Comparison of ENCODE assay signal across 16 cellular contexts in genomic region chr6:138557147-138557546, GRCh38. TPM values are rescaled to one million over a fixed set of nuclear protein-coding genes. Genes with fewer than 3 reads are reported as not detected.
DNase-seq lines count a peak whose midpoint lies in the region; ATAC-seq, FAIRE-seq and TF ChIP-seq lines count a peak whose summit lies in the region.
"Had no signal": no experiment of that assay in that cellular context is flagged by ENCODE, and none has a peak within 500 bp of the region (broad histone marks: within the 10 kb centered on the region; RNA-seq: fewer than 3 reads in every experiment).

No MANE protein-coding gene starts in this region.

- H3K79me1 ChIP-seq in mesendoderm (ENCODE audit: low read length): peaks cover 13% of the 10 kb centered on the region

- in situ Hi-C loops in HepG2 (cut with HindIII; ENCODE audit: extremely low pct_ligation_motif_present, low pct_unique_long_range_greater_than_20kb): no loop called here

- no peak for DNase-seq in HepG2 (ENCODE audit: low spot score)
- DNase-seq in right lobe of liver: no peak
- DNase-seq in WTC11 (ENCODE audit: low spot score): no peak
- no peak for DNase-seq in mesendoderm
- DNase-seq in activated T-cell treated with anti-CD3 and anti-CD28 coated beads, Interleukin-2, amount 50 U/mL, for 1 hour: no peak
- no peak for DNase-seq in NCI-H1417 treated with DMSO at 0.1 percent for 48 hours (lab: John Stamatoyannopoulos, UW)
- DNase-seq: 8988T; Calu3; CD4-positive, CD25-positive, alpha-beta regulatory T cell; DMS 273 treated with DMSO at 0.1 percent for 48 hours; KBM-7 had no signal

- H2AFZ ChIP-seq in HepG2 (ENCODE audit: low read length): no peak overlapping the region

- H3K4me1 Mint-ChIP-seq in WTC11: peaks cover 53% of the 10 kb centered on the region
- H3K4me1 Mint-ChIP-seq: CD4-positive, CD25-positive, alpha-beta regulatory T cell had no signal

- H3K4ac ChIP-seq in mesendoderm (ENCODE audit: low read depth, low read length): no peak overlapping the region

- TF ChIP-seq RAD21 in HepG2 (CRISPR knock-in tag; IDR thresholded peaks at IDR 0.05): no peak

- H3K36me3 Mint-ChIP-seq in WTC11: no peaks in the 10 kb centered on the region
- H3K36me3 Mint-ChIP-seq: CD4-positive, CD25-positive, alpha-beta regulatory T cell had no signal

- H3K4me3 ChIP-seq in HepG2 (replicated peaks in 1 of 3; ENCODE audit: insufficient read depth in 1 of 3, low read depth in 2 of 3, low read length in 3 of 3) (no peak overlapping the region), right lobe of liver (no peak overlapping the region), mesendoderm (ENCODE audit: low read length) (no peak overlapping the region)
- H3K4me3 ChIP-seq: BLaER1 treated with 17β-estradiol and CSF1 and Interleukin-3, amounts not matched to agents 10 nM and 100 nM; GM12878 had no signal

- H3K4me3 Mint-ChIP-seq in WTC11: no peak overlapping the region
- H3K4me3 Mint-ChIP-seq: CD4-positive, CD25-positive, alpha-beta regulatory T cell had no signal

- FAIRE-seq in HepG2 (lab: Jason Lieb, UNC): no peak
- FAIRE-seq: GM12878, H54 had no signal

- no peak overlapping the region for H3K9ac ChIP-seq in HepG2 (ENCODE audit: insufficient read depth, low read depth, low read length)
- no peak overlapping the region for H3K9ac ChIP-seq in mesendoderm (ENCODE audit: low read length)
- H3K9ac ChIP-seq: BLaER1 treated with 17β-estradiol and CSF1 and Interleukin-3, amounts not matched to agents 10 nM and 100 nM had no signal

- H3K27me3 Mint-ChIP-seq in WTC11 (ENCODE audit: low read depth): no peaks in the 10 kb centered on the region

- H2BK15ac ChIP-seq in mesendoderm (replicated peaks; ENCODE audit: low read depth): peak overlapping the region; percentile 98

- TF ChIP-seq CTCF in HepG2 (CRISPR knock-in tag; IDR thresholded peaks at IDR 0.05) (no peak), right lobe of liver (IDR thresholded peaks at IDR 0.05) (no peak), WTC11 (IDR thresholded peaks at IDR 0.05) (no peak)

- H4K20me1 ChIP-seq in HepG2 (ENCODE audit: insufficient read depth, low read length): no peaks in the 10 kb centered on the region
- H4K20me1 ChIP-seq: BLaER1 treated with 17β-estradiol and CSF1 and Interleukin-3, amounts not matched to agents 10 nM and 100 nM had no signal

- H3K27me3 ChIP-seq in HepG2 (ENCODE audit: control insufficient read depth in 1 of 2, insufficient read depth in 2 of 2, low read length in 2 of 2) (no peaks in the 10 kb centered on the region), right lobe of liver (no peaks in the 10 kb centered on the region), mesendoderm (ENCODE audit: insufficient read depth, low read length, poor library complexity) (no peaks in the 10 kb centered on the region)
- H3K27me3 ChIP-seq: BLaER1 treated with 17β-estradiol and CSF1 and Interleukin-3, amounts not matched to agents 10 nM and 100 nM had no signal

- CTCF ChIA-PET in HepG2 (lab: Yijun Ruan, JAX; ENCODE audit: low intra/inter-chr PET ratio, low total read pairs): no interaction called here
- CTCF ChIA-PET in WTC11 (lab: Charles Lee): no interaction called here

- H3K56ac ChIP-seq in mesendoderm (ENCODE audit: low read length): no peak overlapping the region

- H3K23ac ChIP-seq in mesendoderm (ENCODE audit: low read length): no peak overlapping the region

- no peaks in the 10 kb centered on the region for H3K36me3 ChIP-seq in HepG2 (replicated peaks in 1 of 2; ENCODE audit: control insufficient read depth in 1 of 2, insufficient read depth in 2 of 2, low read length in 2 of 2)
- H3K36me3 ChIP-seq in right lobe of liver: no peaks in the 10 kb centered on the region
- H3K36me3 ChIP-seq in mesendoderm (ENCODE audit: control insufficient read depth, insufficient read depth, low read length): no peaks in the 10 kb centered on the region

- no peak overlapping the region for H4K5ac ChIP-seq in mesendoderm (ENCODE audit: low read length)

- TF ChIP-seq POLR2A in HepG2 (IDR thresholded peaks at IDR 0.05; ENCODE audit: insufficient read depth in 1 of 2, low read depth in 2 of 2, low read length in 2 of 2) (no peak), right lobe of liver (IDR thresholded peaks at IDR 0.05) (no peak)

- no peak overlapping the region for H2BK5ac ChIP-seq in mesendoderm (ENCODE audit: low read length)

- H2BK120ac ChIP-seq in mesendoderm (ENCODE audit: low read depth, low read length): peak overlapping the region; percentile 76

- intact Hi-C loops in HepG2 (cut with micrococcal nuclease; ENCODE audit: unreplicated experiment) (no loop called here), right lobe of liver (cut with DNase I) (no loop called here)

- H3K27ac ChIP-seq in HepG2 (ENCODE audit: extremely low read length, insufficient read depth, low read length) (no peak overlapping the region), right lobe of liver (no peak overlapping the region), mesendoderm (ENCODE audit: low read depth, low read length) (peak overlapping the region; percentile 23)
- H3K27ac ChIP-seq: BLaER1 treated with 17β-estradiol and CSF1 and Interleukin-3, amounts not matched to agents 10 nM and 100 nM had no signal

- H3K4me1 ChIP-seq in HepG2 (ENCODE audit: insufficient read depth, low read length) (peaks cover 94% of the 10 kb centered on the region), right lobe of liver (peaks cover 0 to 31% (median 12%) of the 10 kb centered on the region in 4 donors), mesendoderm (ENCODE audit: control insufficient read depth, low read depth, low read length) (peaks cover 16% of the 10 kb centered on the region)

- no peak for ATAC-seq in HepG2
- ATAC-seq in right lobe of liver: no peak
- no peak for ATAC-seq in WTC11
- ATAC-seq in GM19328 (IDR thresholded peaks at IDR 0.05; ENCODE audit: unreplicated experiment): no peak
- ATAC-seq in HG03469 (IDR thresholded peaks at IDR 0.05; ENCODE audit: unreplicated experiment): no peak
- ATAC-seq: GM12878 had no signal

- H2AK5ac ChIP-seq in mesendoderm (ENCODE audit: low read length): no peak overlapping the region

- H4K8ac ChIP-seq in mesendoderm (ENCODE audit: low read depth, low read length): no peak overlapping the region

- H3K9me3 ChIP-seq in HepG2 (ENCODE audit: low read length) (no peaks in the 10 kb centered on the region), right lobe of liver (no peaks in the 10 kb centered on the region)

- BruUV-seq in HepG2 (replicated peaks; lab: Mats Ljungman, UMichigan): no TSS peak

- peak overlapping the region; percentile 76 for H3K18ac ChIP-seq in mesendoderm (ENCODE audit: low read length)

- H3K9me3 Mint-ChIP-seq in WTC11: no peaks in the 10 kb centered on the region
- H3K9me3 Mint-ChIP-seq: CD4-positive, CD25-positive, alpha-beta regulatory T cell had no signal

- H3K79me2 ChIP-seq in HepG2 (ENCODE audit: insufficient read depth, low read length) (peaks cover 96% of the 10 kb centered on the region), mesendoderm (ENCODE audit: control insufficient read depth, insufficient read depth, low read length) (peaks cover 37% of the 10 kb centered on the region)

- 87% methylated on average over 5 of the region's 5 CpGs for WGBS in HepG2 (ENCODE audit: low lambda C conversion rate)
- 53% methylated on average over 5 of the region's 5 CpGs for WGBS in right lobe of liver (ENCODE audit: insufficient coverage, low coverage, low lambda C conversion rate, missing lambda C conversion rate)
- WGBS in mesendoderm (ENCODE audit: extremely low coverage, insufficient coverage, low lambda C conversion rate): no CpG with 5 or more reads among the region's 5 CpGs

- peak overlapping the region; percentile 84 for H3K27ac Mint-ChIP-seq in WTC11
- H3K27ac Mint-ChIP-seq: CD4-positive, CD25-positive, alpha-beta regulatory T cell had no signal

- POLR2A ChIA-PET in HepG2 (lab: Yijun Ruan, JAX) (no interaction called here), WTC11 (lab: Charles Lee) (no interaction called here)

- no peak for TF ChIP-seq EP300 in HepG2 (IDR thresholded peaks at IDR 0.05; ENCODE audit: low read depth in 2 of 2, low read length in 2 of 2)
- no peak for TF ChIP-seq EP300 in HepG2 (CRISPR knock-in tag; IDR thresholded peaks at IDR 0.05; ENCODE audit: borderline replicate concordance)

- H3K4me2 ChIP-seq in HepG2 (ENCODE audit: low read depth, low read length) (no peak overlapping the region), mesendoderm (ENCODE audit: low read length) (no peak overlapping the region)
- H3K4me2 ChIP-seq: BLaER1 treated with 17β-estradiol and CSF1 and Interleukin-3, amounts not matched to agents 10 nM and 100 nM had no signal

TF ChIP-seq in HepG2, 621 proteins besides CTCF, POLR2A, EP300 and RAD21 (continues in another document):
- TF ChIP-seq ZNF83 (CRISPR knock-in tag; IDR thresholded peaks at IDR 0.05; ENCODE audit: borderline replicate concordance): no peak

TF ChIP-seq in WTC11, 78 proteins besides CTCF, POLR2A, EP300 and RAD21 (continues in another document):
- no peak for TF ChIP-seq GRHL2 (CRISPR knock-in tag; IDR thresholded peaks at IDR 0.05; ENCODE audit: insufficient replicate concordance, severe bottlenecking)

RNA-seq across cellular contexts. Expression of gene NHSL1, which starts 57.9 kb away (rescaled TPM):
- total RNA-seq in HepG2 (2016; rRNA removed; fragmentation: Illumina TruSeq; extraction: Trizol) (53.6 and 59.5 TPM in 2 replicates), right lobe of liver (10 to 100 TPM; 19.8 to 54.2 (median 28.5) TPM), WTC11 (2021) (22.9 to 31.1 TPM (median 23.1 TPM) in 3 replicates)
- 19.0 and 21.3 TPM in 2 replicates for total RNA-seq in HepG2 (2016; cell fraction: cytosol; rRNA removed; fragmentation: Illumina TruSeq; extraction: Trizol; ENCODE audit: low read depth)
- 55.9 and 56.5 TPM in 2 replicates for total RNA-seq in HepG2 (2016; cell fraction: insoluble cytoplasmic fraction; rRNA removed; fragmentation: Illumina TruSeq; extraction: Trizol)
- total RNA-seq in HepG2 (2016; cell fraction: membrane; rRNA removed; fragmentation: Illumina TruSeq; extraction: Trizol): 22.2 and 23.0 TPM in 2 replicates
- total RNA-seq in HepG2 (2016; cell fraction: nucleus; rRNA removed; fragmentation: Illumina TruSeq; extraction: Trizol): 124 and 133 TPM in 2 replicates
- 22.6 and 24.9 TPM in 2 replicates for polyA plus RNA-seq in HepG2 (2011; rRNA removed)
- 11.6 and 12.3 TPM in 2 replicates for polyA plus RNA-seq in HepG2 (2011; cell fraction: cytosol; rRNA removed)
- polyA plus RNA-seq in HepG2 (2011; cell fraction: nucleus; rRNA removed): 42.8 and 45.1 TPM in 2 replicates
- polyA plus RNA-seq in HepG2 (2012): 23.2 and 25.7 TPM in 2 replicates
- 3.5 and 3.8 TPM in 2 replicates for polyA plus RNA-seq in HepG2 (2016; cell fraction: cytosol; fragmentation: Illumina TruSeq; extraction: Trizol; ENCODE audit: low read depth)
- polyA plus RNA-seq in HepG2 (2016; cell fraction: insoluble cytoplasmic fraction; fragmentation: Illumina TruSeq; extraction: Trizol; ENCODE audit: low read depth): 20.6 and 26.3 TPM in 2 replicates
- 6.4 and 7.5 TPM in 2 replicates for polyA plus RNA-seq in HepG2 (2016; cell fraction: membrane; fragmentation: Illumina TruSeq; extraction: Trizol; ENCODE audit: low read depth)
- polyA plus RNA-seq in HepG2 (2016; cell fraction: nucleus; fragmentation: Illumina TruSeq; extraction: Trizol; ENCODE audit: insufficient read depth, low read depth): 67.3 and 71.2 TPM in 2 replicates
- 4.6 and 265 TPM in 2 replicates for polyA minus RNA-seq in HepG2 (2011; rRNA and poly(A)+ RNA removed; ENCODE audit: low replicate concordance)
- polyA minus RNA-seq in HepG2 (2011; cell fraction: cytosol; rRNA and poly(A)+ RNA removed): 58.2 and 64.4 TPM in 2 replicates
- 179 and 208 TPM in 2 replicates for polyA minus RNA-seq in HepG2 (2011; cell fraction: nucleus; rRNA and poly(A)+ RNA removed)
- 23.1 TPM for polyA plus RNA-seq in mesendoderm (2013, experiment 1 of 2)
- 23.1 TPM for polyA plus RNA-seq in mesendoderm (2013, experiment 2 of 2)
- total RNA-seq: CD4-positive, CD25-positive, alpha-beta regulatory T cell had no signal
